Comparison of ENCODE assay signal across 1 cellular context in the genomic region with DNA sequence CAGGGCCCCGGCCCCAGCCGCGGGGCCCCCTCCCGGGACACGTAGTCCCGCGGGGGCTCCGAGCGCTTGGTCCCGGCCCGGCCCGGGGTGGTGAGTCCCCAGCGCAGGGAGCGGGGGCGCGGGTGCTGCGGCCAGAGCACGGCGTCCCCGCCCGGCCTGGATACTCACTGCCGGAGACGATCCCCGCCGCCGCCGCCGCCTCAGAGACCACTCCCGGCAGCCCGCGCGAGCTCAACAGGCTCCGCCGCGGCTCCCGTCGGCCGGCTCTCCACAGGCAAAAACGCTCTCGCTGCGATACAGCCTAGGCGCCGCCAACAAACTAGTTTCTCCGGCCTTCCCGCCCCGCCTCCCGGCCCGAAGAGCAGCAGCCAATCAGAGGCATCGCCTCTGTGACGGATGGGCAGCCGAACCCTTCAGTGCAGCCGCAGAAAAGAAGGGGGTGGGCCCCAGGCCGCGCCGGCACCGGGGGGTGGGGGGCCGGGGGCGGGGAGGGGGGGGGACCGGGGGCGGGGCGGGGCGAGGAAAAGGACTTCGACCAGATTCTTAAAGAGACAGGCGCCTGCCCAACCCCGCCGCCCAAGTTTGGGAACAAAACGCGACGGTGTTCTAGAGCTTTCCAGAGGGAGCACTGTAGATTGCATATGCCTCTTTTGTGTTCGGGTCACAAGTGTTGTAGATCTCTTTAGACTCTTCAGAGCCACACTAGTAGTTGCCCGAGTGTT.
A peak's percentile ranks its signal among the peaks of the same experiment; 100 is the strongest.
TF ChIP-seq lines count a peak whose summit lies in the region.

A gene with protein sequence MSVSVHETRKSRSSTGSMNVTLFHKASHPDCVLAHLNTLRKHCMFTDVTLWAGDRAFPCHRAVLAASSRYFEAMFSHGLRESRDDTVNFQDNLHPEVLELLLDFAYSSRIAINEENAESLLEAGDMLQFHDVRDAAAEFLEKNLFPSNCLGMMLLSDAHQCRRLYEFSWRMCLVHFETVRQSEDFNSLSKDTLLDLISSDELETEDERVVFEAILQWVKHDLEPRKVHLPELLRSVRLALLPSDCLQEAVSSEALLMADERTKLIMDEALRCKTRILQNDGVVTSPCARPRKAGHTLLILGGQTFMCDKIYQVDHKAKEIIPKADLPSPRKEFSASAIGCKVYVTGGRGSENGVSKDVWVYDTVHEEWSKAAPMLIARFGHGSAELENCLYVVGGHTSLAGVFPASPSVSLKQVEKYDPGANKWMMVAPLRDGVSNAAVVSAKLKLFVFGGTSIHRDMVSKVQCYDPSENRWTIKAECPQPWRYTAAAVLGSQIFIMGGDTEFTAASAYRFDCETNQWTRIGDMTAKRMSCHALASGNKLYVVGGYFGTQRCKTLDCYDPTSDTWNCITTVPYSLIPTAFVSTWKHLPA (minus strand): TSS at position 328 of the 722 bp plus-strand sequence. CDS start 25,115 bp downstream, outside the sequence.

TF ChIP-seq in H1, 55 proteins besides CTCF, POLR2A, EP300 and RAD21:
- peak; percentile 63; the same call in 1 of the 2 replicates for TF ChIP-seq PHF8 (conservative IDR thresholded peaks at IDR 0.05; ENCODE audit: low read depth, low read length)
- TF ChIP-seq SP1 (IDR thresholded peaks at IDR 0.05; ENCODE audit: low read depth, low read length): peak; percentile 97
- no peak for TF ChIP-seq ZNF274 (IDR thresholded peaks at IDR 0.05; ENCODE audit: borderline replicate concordance, extremely low read depth, low read length)
- TF ChIP-seq GTF2F1 (IDR thresholded peaks at IDR 0.05; ENCODE audit: borderline replicate concordance, low read depth, low read length): no peak
- TF ChIP-seq KDM4A (IDR thresholded peaks at IDR 0.05; ENCODE audit: low read depth, low read length, severe bottlenecking): peak; percentile 50
- TF ChIP-seq CBX8 (IDR thresholded peaks at IDR 0.05; ENCODE audit: borderline replicate concordance, low read depth, low read length): no peak
- no peak for TF ChIP-seq RBBP5 (IDR thresholded peaks at IDR 0.05; ENCODE audit: borderline replicate concordance, low read depth, low read length)
- TF ChIP-seq EGR1 (IDR thresholded peaks at IDR 0.05; ENCODE audit: borderline replicate concordance, low read depth, low read length): no peak
- no peak for TF ChIP-seq CTBP2 (IDR thresholded peaks at IDR 0.05; ENCODE audit: borderline replicate concordance, insufficient read depth, insufficient read length, low read length)
- TF ChIP-seq TBP (IDR thresholded peaks at IDR 0.05; ENCODE audit: low read depth, low read length): peak; percentile 60; the same call in 1 of the 2 replicates
- TF ChIP-seq FOSL1 (IDR thresholded peaks at IDR 0.05; ENCODE audit: insufficient read depth, low read depth, low read length): no peak
- peak; percentile 87 for TF ChIP-seq CHD2 (IDR thresholded peaks at IDR 0.05; ENCODE audit: low read length)
- TF ChIP-seq SP4 (IDR thresholded peaks at IDR 0.05; ENCODE audit: low read length): no peak
- TF ChIP-seq CEBPB (IDR thresholded peaks at IDR 0.05; ENCODE audit: low read depth, low read length): no peak
- TF ChIP-seq BCL11A (IDR thresholded peaks at IDR 0.05; ENCODE audit: low read depth in 2 of 2, low read length in 2 of 2): no peak
- no peak for TF ChIP-seq NANOG (IDR thresholded peaks at IDR 0.05; ENCODE audit: insufficient read depth, low read depth, low read length, poor library complexity, severe bottlenecking)
- no peak for TF ChIP-seq TCF12 (IDR thresholded peaks at IDR 0.05; ENCODE audit: low read depth, low read length)
- TF ChIP-seq SIN3A (conservative IDR thresholded peaks at IDR 0.05 in 1 of 2, IDR thresholded peaks at IDR 0.05 in 1 of 2; ENCODE audit: low read depth in 1 of 2, low read length in 2 of 2): no peak
- TF ChIP-seq, protein P1, sequence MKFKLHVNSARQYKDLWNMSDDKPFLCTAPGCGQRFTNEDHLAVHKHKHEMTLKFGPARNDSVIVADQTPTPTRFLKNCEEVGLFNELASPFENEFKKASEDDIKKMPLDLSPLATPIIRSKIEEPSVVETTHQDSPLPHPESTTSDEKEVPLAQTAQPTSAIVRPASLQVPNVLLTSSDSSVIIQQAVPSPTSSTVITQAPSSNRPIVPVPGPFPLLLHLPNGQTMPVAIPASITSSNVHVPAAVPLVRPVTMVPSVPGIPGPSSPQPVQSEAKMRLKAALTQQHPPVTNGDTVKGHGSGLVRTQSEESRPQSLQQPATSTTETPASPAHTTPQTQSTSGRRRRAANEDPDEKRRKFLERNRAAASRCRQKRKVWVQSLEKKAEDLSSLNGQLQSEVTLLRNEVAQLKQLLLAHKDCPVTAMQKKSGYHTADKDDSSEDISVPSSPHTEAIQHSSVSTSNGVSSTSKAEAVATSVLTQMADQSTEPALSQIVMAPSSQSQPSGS (IDR thresholded peaks at IDR 0.05; ENCODE audit: low read length): no peak
- TF ChIP-seq ASH2L (IDR thresholded peaks at IDR 0.05; ENCODE audit: low read length): peak; percentile 31
- TF ChIP-seq SAP30 (IDR thresholded peaks at IDR 0.05; ENCODE audit: insufficient read depth, insufficient replicate concordance, low read length): no peak
- TF ChIP-seq TAF1 (IDR thresholded peaks at IDR 0.05; ENCODE audit: low read depth, low read length): peak; percentile 78
- TF ChIP-seq CREB1 (IDR thresholded peaks at IDR 0.05): 0 out of 2 replicates have a peak, but pooled peaks have one; percentile 32
- TF ChIP-seq RXRA (IDR thresholded peaks at IDR 0.05; ENCODE audit: insufficient read depth, low read depth, low read length): no peak
- no peak for TF ChIP-seq YY1 (IDR thresholded peaks at IDR 0.05; ENCODE audit: low read depth, low read length)
- TF ChIP-seq GABPA (IDR thresholded peaks at IDR 0.05; ENCODE audit: borderline replicate concordance, insufficient read depth, low read length): no peak
- no peak for TF ChIP-seq JUN (IDR thresholded peaks at IDR 0.05; ENCODE audit: low read depth, low read length)
- no peak for TF ChIP-seq RFX5 (IDR thresholded peaks at IDR 0.05; ENCODE audit: borderline replicate concordance, low read depth, low read length)
- TF ChIP-seq POU5F1 (IDR thresholded peaks at IDR 0.05; ENCODE audit: low read depth, low read length): no peak
- no peak for TF ChIP-seq NRF1 (IDR thresholded peaks at IDR 0.05; ENCODE audit: low read depth, low read length)
- TF ChIP-seq SP2 (IDR thresholded peaks at IDR 0.05; ENCODE audit: low read length): peak; percentile 59
- TF ChIP-seq CBX5 (IDR thresholded peaks at IDR 0.05; ENCODE audit: low read depth, low read length): no peak
- TF ChIP-seq SIRT6 (IDR thresholded peaks at IDR 0.05; ENCODE audit: low read length): no peak
- no peak for TF ChIP-seq SIX5 (IDR thresholded peaks at IDR 0.05; ENCODE audit: low read depth, low read length)
- TF ChIP-seq EZH2 (IDR thresholded peaks at IDR 0.05; ENCODE audit: low read depth, low read length, severe bottlenecking): no peak
- TF ChIP-seq CHD1 (IDR thresholded peaks at IDR 0.05; ENCODE audit: low read depth, low read length): no peak
- no peak for TF ChIP-seq MAFK (IDR thresholded peaks at IDR 0.05; ENCODE audit: low read depth, low read length)
- no peak for TF ChIP-seq KDM5A (IDR thresholded peaks at IDR 0.05; ENCODE audit: low read length)
- TF ChIP-seq, protein P2, sequence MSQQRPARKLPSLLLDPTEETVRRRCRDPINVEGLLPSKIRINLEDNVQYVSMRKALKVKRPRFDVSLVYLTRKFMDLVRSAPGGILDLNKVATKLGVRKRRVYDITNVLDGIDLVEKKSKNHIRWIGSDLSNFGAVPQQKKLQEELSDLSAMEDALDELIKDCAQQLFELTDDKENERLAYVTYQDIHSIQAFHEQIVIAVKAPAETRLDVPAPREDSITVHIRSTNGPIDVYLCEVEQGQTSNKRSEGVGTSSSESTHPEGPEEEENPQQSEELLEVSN (IDR thresholded peaks at IDR 0.05): no peak
- no peak for TF ChIP-seq RNF2 (IDR thresholded peaks at IDR 0.05; ENCODE audit: borderline replicate concordance, low read depth, low read length, missing control alignments, poor library complexity, severe bottlenecking)
- no peak for TF ChIP-seq BRCA1 (IDR thresholded peaks at IDR 0.05; ENCODE audit: low read depth, low read length)
- TF ChIP-seq, protein P3, sequence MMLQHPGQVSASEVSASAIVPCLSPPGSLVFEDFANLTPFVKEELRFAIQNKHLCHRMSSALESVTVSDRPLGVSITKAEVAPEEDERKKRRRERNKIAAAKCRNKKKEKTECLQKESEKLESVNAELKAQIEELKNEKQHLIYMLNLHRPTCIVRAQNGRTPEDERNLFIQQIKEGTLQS (IDR thresholded peaks at IDR 0.05; ENCODE audit: insufficient read depth, low read depth, low read length): no peak
